30 cellular contexts compared by ENCODE assay signal in genomic region chr13:35448465-35448864, GRCh38. TPM values are rescaled to one million over a fixed set of nuclear protein-coding genes. Genes with fewer than 3 reads are reported as not detected.
"Had no signal": no experiment of that assay in that cellular context is flagged by ENCODE, and none has a peak within 500 bp of the region (broad histone marks: within the 10 kb centered on the region; RNA-seq: fewer than 3 reads in every experiment).

No MANE protein-coding gene starts in this region.

- H3K27ac Mint-ChIP-seq: endodermal cell, naive B cell had no signal

- H3K27me3 Mint-ChIP-seq: naive B cell; stimulated activated naive CD8-positive, alpha-beta T cell treated with anti-CD3 and anti-CD28 coated beads, Interleukin-15, amount 100 ng/mL, for 72 hours had no signal

- H3K4me3 Mint-ChIP-seq: endodermal cell; naive B cell; nephron; stimulated activated naive CD8-positive, alpha-beta T cell treated with anti-CD3 and anti-CD28 coated beads, Interleukin-15, amount 100 ng/mL, for 72 hours had no signal

- H3K9me3 Mint-ChIP-seq: endodermal cell; naive B cell; nephron; stimulated activated naive CD8-positive, alpha-beta T cell treated with anti-CD3 and anti-CD28 coated beads, Interleukin-15, amount 100 ng/mL, for 72 hours had no signal

- H3K27me3 ChIP-seq: gastroesophageal sphincter, heart right ventricle, right atrium auricular region, suprapubic skin, thyroid gland, vagina had no signal

- H3K4me1 Mint-ChIP-seq: naive B cell; stimulated activated naive CD8-positive, alpha-beta T cell treated with anti-CD3 and anti-CD28 coated beads, Interleukin-15, amount 100 ng/mL, for 72 hours had no signal

- ATAC-seq: esophagus mucosa; gastroesophageal sphincter; heart right ventricle; left cardiac atrium; left ventricle myocardium superior; lower lobe of right lung; sciatic nerve; stimulated activated naive CD8-positive, alpha-beta T cell treated with anti-CD3 and anti-CD28 coated beads, Interleukin-15, amount 100 ng/mL, for 72 hours had no signal

- H3K9me3 ChIP-seq: gastroesophageal sphincter, heart right ventricle, lower lobe of right lung, prostate gland, right atrium auricular region, suprapubic skin, thyroid gland, vagina had no signal

- H3K4me1 ChIP-seq: gastroesophageal sphincter, heart right ventricle, lower lobe of right lung, prostate gland, right atrium auricular region, suprapubic skin, thyroid gland, vagina had no signal

- H3K4me3 ChIP-seq: gastroesophageal sphincter, heart right ventricle, lower lobe of right lung, prostate gland, right atrium auricular region, smooth muscle cell, suprapubic skin, thyroid gland, vagina had no signal

- DNase-seq: effector CD8-positive, alpha-beta T cell; endodermal cell; foreskin fibroblast; heart right ventricle; hippocampal formation; left cardiac atrium; left ventricle myocardium superior; lower lobe of right lung; naive B cell; nucleus accumbens; stimulated activated CD4-positive, alpha-beta T cell treated with anti-CD3 and anti-CD28 coated beads, Interleukin-12 subunit alpha, Interleukin-12 subunit beta, amount 100 ng/mL, for 4 hours; stimulated activated CD4-positive, alpha-beta T cell treated with anti-CD3 and anti-CD28 coated beads, Interleukin-1b, Interleukin-23, amount 100 ng/mL, for 48 hours; stimulated activated CD4-positive, alpha-beta T cell treated with anti-CD3 and anti-CD28 coated beads, Interleukin-4, amount 100 ng/mL, for 1 hour; stimulated activated CD8-positive, alpha-beta memory T cell treated with anti-CD3 and anti-CD28 coated beads, Interleukin-4, amount 100 ng/mL, for 48 hours; stimulated activated naive CD4-positive, alpha-beta T cell; stimulated activated naive CD8-positive, alpha-beta T cell treated with anti-CD3 and anti-CD28 coated beads, Interleukin-15, amount 100 ng/mL, for 72 hours; thyroid gland; trophoblast cell had no signal

- H3K36me3 ChIP-seq: lower lobe of right lung, prostate gland, suprapubic skin, thyroid gland had no signal

- H3K27ac ChIP-seq: epithelial cell of prostate, gastroesophageal sphincter, heart right ventricle, lower lobe of right lung, prostate gland, right atrium auricular region, suprapubic skin, thyroid gland, vagina had no signal

RNA-seq across cellular contexts. Expression of gene MAB21L1, which starts 28.0 kb away (rescaled TPM):
- total RNA-seq: kidney epithelial cell, mononuclear cell, smooth muscle cell had no signal
